In genomic region chr3:57587946-57588345, GRCh38 we compare ENCODE assay signal across 2 cellular contexts.
TF ChIP-seq lines count a peak whose summit lies in the region.

No MANE protein-coding gene starts in this region.

TF ChIP-seq in HepG2, 621 proteins besides CTCF, POLR2A, EP300 and RAD21:
- TF ChIP-seq RCOR2 (CRISPR knock-in tag; IDR thresholded peaks at IDR 0.05) (no peak), FOXP4 (CRISPR knock-in tag; IDR thresholded peaks at IDR 0.05) (no peak), NFIB (CRISPR knock-in tag; IDR thresholded peaks at IDR 0.05; ENCODE audit: borderline replicate concordance) (no peak), ZBTB37 (CRISPR knock-in tag; IDR thresholded peaks at IDR 0.05) (no peak), CCAR2 (optimal IDR thresholded peaks at IDR 0.05; ENCODE audit: low read depth, low read length) (no peak), AKAP8 (CRISPR knock-in tag; IDR thresholded peaks at IDR 0.05) (no peak), ZNF446 (CRISPR knock-in tag; IDR thresholded peaks at IDR 0.05) (no peak), ZNF547 (CRISPR knock-in tag; IDR thresholded peaks at IDR 0.05) (no peak), ZNF570 (CRISPR knock-in tag; IDR thresholded peaks at IDR 0.05; ENCODE audit: borderline replicate concordance) (no peak), ZBTB7A (CRISPR knock-in tag; IDR thresholded peaks at IDR 0.05) (no peak), ZNF430 (CRISPR knock-in tag; IDR thresholded peaks at IDR 0.05) (no peak)

TF ChIP-seq in SK-N-SH, 30 proteins besides CTCF, POLR2A, EP300 and RAD21:
- TF ChIP-seq MXI1 (IDR thresholded peaks at IDR 0.05; ENCODE audit: low read depth, low read length) (no peak), EZH2phosphoT487 (IDR thresholded peaks at IDR 0.05; ENCODE audit: borderline replicate concordance, low read depth) (no peak), TEAD4 (IDR thresholded peaks at IDR 0.05; ENCODE audit: borderline replicate concordance, insufficient read depth) (no peak), SIN3A (IDR thresholded peaks at IDR 0.05; ENCODE audit: borderline replicate concordance, low read depth, low read length) (no peak), FOSL2 (IDR thresholded peaks at IDR 0.05; ENCODE audit: borderline replicate concordance, low read depth) (no peak), RXRA (IDR thresholded peaks at IDR 0.05; ENCODE audit: borderline replicate concordance, low read depth) (no peak)
